Comparison of ENCODE assay signal across 22 cellular contexts in genomic region chr2:176503760-176504159, GRCh38.
"Had no signal": no experiment of that assay in that cellular context is flagged by ENCODE, and none has a peak within 500 bp of the region (broad histone marks: within the 10 kb centered on the region; RNA-seq: fewer than 3 reads in every experiment).

No MANE protein-coding gene starts in this region.

- H3K4me3 ChIP-seq: colonic mucosa, esophagus squamous epithelium, gastrocnemius medialis, left lung, prostate gland, right atrium auricular region, sigmoid colon, stomach, thyroid gland had no signal

- H3K9me3 ChIP-seq: colonic mucosa, esophagus squamous epithelium, gastrocnemius medialis, left lung, prostate gland, right atrium auricular region, sigmoid colon, stomach, thyroid gland had no signal

- ATAC-seq: gastrocnemius medialis; left lung; naive thymus-derived CD4-positive, alpha-beta T cell; stimulated activated effector memory CD8-positive, alpha-beta T cell treated with anti-CD3 and anti-CD28 coated beads, Interleukin-12 subunit alpha, Interleukin-12 subunit beta, amount 100 ng/mL, for 72 hours had no signal

- FAIRE-seq: keratinocyte had no signal

- H3K4me1 ChIP-seq: colonic mucosa, gastrocnemius medialis, left lung, prostate gland, right atrium auricular region, stomach, thyroid gland had no signal

- H3K36me3 ChIP-seq: colonic mucosa, esophagus squamous epithelium, gastrocnemius medialis, left lung, prostate gland, right atrium auricular region, sigmoid colon, stomach, thyroid gland had no signal

- DNase-seq: colonic mucosa; effector memory CD4-positive, alpha-beta T cell; erythroblast; esophagus squamous epithelium; foreskin fibroblast; gastrocnemius medialis; head of caudate nucleus; left lung; mesenchymal stem cell; naive thymus-derived CD4-positive, alpha-beta T cell; nucleus accumbens; stimulated activated CD4-positive, alpha-beta T cell treated with anti-CD3 and anti-CD28 coated beads, Interleukin-2, amount 100 ng/mL, for 24 hours; stimulated activated CD4-positive, alpha-beta T cell treated with anti-CD3 and anti-CD28 coated beads, Interleukin-4, amount 100 ng/mL, for 24 hours; stimulated activated naive CD4-positive, alpha-beta T cell treated with Interleukin-2 at 50 U/mL for 16 hours; stomach; thyroid gland; trophoblast cell had no signal
